11 cellular contexts compared by ENCODE assay signal in genomic region chr1:37846634-37847339, GRCh38. TPM values are rescaled to one million over a fixed set of nuclear protein-coding genes. Genes with fewer than 3 reads are reported as not detected.
DNase-seq lines count a peak whose midpoint lies in the region; ATAC-seq, FAIRE-seq and TF ChIP-seq lines count a peak whose summit lies in the region.
"Had no signal": no experiment of that assay in that cellular context is flagged by ENCODE, and none has a peak within 500 bp of the region (broad histone marks: within the 10 kb centered on the region; RNA-seq: fewer than 3 reads in every experiment).

No MANE protein-coding gene starts in this region.

- H3K27ac Mint-ChIP-seq in WTC11 = peak overlapping the region; percentile 24; the same call in 1 of the 2 replicates
- peak overlapping the region; percentile 53 for H3K27ac Mint-ChIP-seq in memory B cell

- H2AFZ ChIP-seq in HepG2 (ENCODE audit: low read length) = no peak overlapping the region

- peak overlapping the region in 10 of 11 experiments; percentile 47 to 73 (median 64); a peak in 20 of 22 replicates for H3K27ac ChIP-seq in BLaER1 treated with 17β-estradiol and CSF1 and Interleukin-3, amounts not matched to agents 10 nM and 100 nM
- no peak overlapping the region for H3K27ac ChIP-seq in HepG2 (ENCODE audit: extremely low read length, insufficient read depth, low read length)

- WGBS in HepG2 (ENCODE audit: low lambda C conversion rate) = 97% methylated on average over 4 of the region's 4 CpGs

- TF ChIP-seq CTCF in GM12875 (IDR thresholded peaks at IDR 0.05; ENCODE audit: borderline replicate concordance, insufficient read depth, low read depth, low read length) (no peak), WTC11 (IDR thresholded peaks at IDR 0.05) (no peak), HepG2 (CRISPR knock-in tag; IDR thresholded peaks at IDR 0.05) (no peak)

- intact Hi-C loops in HepG2 (cut with micrococcal nuclease; ENCODE audit: unreplicated experiment) = no loop called here

- H3K4me1 Mint-ChIP-seq in WTC11 = no peaks in the 10 kb centered on the region
- peaks cover 32% of the 10 kb centered on the region for H3K4me1 Mint-ChIP-seq in memory B cell

- H3K4me3 ChIP-seq in BLaER1 treated with 17β-estradiol and CSF1 and Interleukin-3, amounts not matched to agents 10 nM and 100 nM = 0 out of 20 replicates have a peak overlapping the region, but pooled peaks of 2 of the 10 experiments have one; percentile 1 to 2
- H3K4me3 ChIP-seq in GM12875 (ENCODE audit: low read depth, low read length) (peak overlapping the region; percentile 14), HepG2 (replicated peaks in 1 of 3; ENCODE audit: insufficient read depth in 1 of 3, low read depth in 2 of 3, low read length in 3 of 3) (no peak overlapping the region)
- H3K4me3 ChIP-seq: HAP-1 had no signal

- H3K9me3 ChIP-seq in BLaER1 treated with 17β-estradiol and CSF1 and Interleukin-3, amounts not matched to agents 10 nM and 100 nM (replicated peaks in 1 of 11) = no peaks in the 10 kb centered on the region
- no peaks in the 10 kb centered on the region for H3K9me3 ChIP-seq in HepG2 (ENCODE audit: low read length)
- H3K9me3 ChIP-seq: HAP-1 had no signal

- no peaks in the 10 kb centered on the region for H3K9me3 Mint-ChIP-seq in WTC11
- H3K9me3 Mint-ChIP-seq in memory B cell = no peaks in the 10 kb centered on the region

- TF ChIP-seq POLR2A in H54 (IDR thresholded peaks at IDR 0.05; ENCODE audit: low read depth, low read length) (no peak), HepG2 (IDR thresholded peaks at IDR 0.05; ENCODE audit: insufficient read depth in 1 of 2, low read depth in 2 of 2, low read length in 2 of 2) (no peak)

- FAIRE-seq in H54 (lab: Jason Lieb, UNC) (no peak), HepG2 (lab: Jason Lieb, UNC) (no peak)
- FAIRE-seq: bronchial epithelial cell had no signal

- H3K4me3 Mint-ChIP-seq in WTC11 (no peak overlapping the region), memory B cell (peak overlapping the region; percentile 66)

- DNase-seq in WTC11 (ENCODE audit: low spot score) (no peak), memory B cell (ENCODE audit: low spot score in 2 of 2) (no peak), H54 (ENCODE audit: insufficient read length, low spot score) (no peak), HepG2 (ENCODE audit: low spot score) (no peak), medulla oblongata (ENCODE audit: extremely low spot score) (no peak)
- DNase-seq: NCI-H2107 had no signal

- H3K27me3 ChIP-seq in BLaER1 treated with 17β-estradiol and CSF1 and Interleukin-3, amounts not matched to agents 10 nM and 100 nM = no peaks in the 10 kb centered on the region
- no peaks in the 10 kb centered on the region; a peak in 1 of 5 replicates for H3K27me3 ChIP-seq in HepG2 (ENCODE audit: control insufficient read depth in 1 of 2, insufficient read depth in 2 of 2, low read length in 2 of 2)

- TF ChIP-seq RAD21 in HepG2 (CRISPR knock-in tag; IDR thresholded peaks at IDR 0.05) = no peak

- no peaks in the 10 kb centered on the region for H3K27me3 Mint-ChIP-seq in WTC11 (ENCODE audit: low read depth)
- H3K27me3 Mint-ChIP-seq in memory B cell = no peaks in the 10 kb centered on the region

- peaks cover 0 to 93% (median 22%) of the 10 kb centered on the region in 11 experiments; a peak in 12 of 22 replicates for H4K20me1 ChIP-seq in BLaER1 treated with 17β-estradiol and CSF1 and Interleukin-3, amounts not matched to agents 10 nM and 100 nM
- H4K20me1 ChIP-seq in HepG2 (ENCODE audit: insufficient read depth, low read length) = no peaks in the 10 kb centered on the region

- H3K4me1 ChIP-seq in BLaER1 treated with 17β-estradiol and CSF1 and Interleukin-3, amounts not matched to agents 10 nM and 100 nM = peaks cover 28 to 97% (median 53%) of the 10 kb centered on the region in 10 experiments
- no peaks in the 10 kb centered on the region for H3K4me1 ChIP-seq in HepG2 (ENCODE audit: insufficient read depth, low read length)
- H3K4me1 ChIP-seq: HAP-1 had no signal

- ATAC-seq in WTC11 = no peak
- ATAC-seq in memory B cell (ENCODE audit: low read depth) = peak; percentile 51
- no peak for ATAC-seq in HepG2
- no peak for ATAC-seq in HG02759 (IDR thresholded peaks at IDR 0.05; ENCODE audit: unreplicated experiment)

- POLR2A ChIA-PET in WTC11 (lab: Charles Lee) (no interaction called here), HepG2 (lab: Yijun Ruan, JAX) (no interaction called here)

- no peak for TF ChIP-seq EP300 in HepG2 (IDR thresholded peaks at IDR 0.05; ENCODE audit: low read depth in 2 of 2, low read length in 2 of 2)
- no peak for TF ChIP-seq EP300 in HepG2 (CRISPR knock-in tag; IDR thresholded peaks at IDR 0.05; ENCODE audit: borderline replicate concordance)

- CTCF ChIA-PET in WTC11 (lab: Charles Lee) (interaction anchor here (1.6 kb wide), 1 partner anchor 13 kb away, joined by 9 read pairs; the partner anchor contains the start of gene MTF1), HepG2 (lab: Yijun Ruan, JAX; ENCODE audit: low intra/inter-chr PET ratio, low total read pairs) (no interaction called here)

- peaks cover 21 to 83% (median 62%) of the 10 kb centered on the region in 11 experiments; a peak in 21 of 22 replicates for H3K36me3 ChIP-seq in BLaER1 treated with 17β-estradiol and CSF1 and Interleukin-3, amounts not matched to agents 10 nM and 100 nM
- H3K36me3 ChIP-seq in HepG2 (replicated peaks in 1 of 2; ENCODE audit: control insufficient read depth in 1 of 2, insufficient read depth in 2 of 2, low read length in 2 of 2) = peaks cover 5 to 12% of the 10 kb centered on the region in 2 experiments; a peak in 4 of 5 replicates

- H3K79me2 ChIP-seq in HepG2 (ENCODE audit: insufficient read depth, low read length) = peaks cover 10% of the 10 kb centered on the region

- H3K36me3 Mint-ChIP-seq in WTC11 (no peaks in the 10 kb centered on the region), memory B cell (peaks cover 16% of the 10 kb centered on the region)

- peak overlapping the region in 10 of 11 experiments; percentile 33 to 57 (median 46); a peak in 16 of 22 replicates for H3K9ac ChIP-seq in BLaER1 treated with 17β-estradiol and CSF1 and Interleukin-3, amounts not matched to agents 10 nM and 100 nM
- no peak overlapping the region for H3K9ac ChIP-seq in HepG2 (ENCODE audit: insufficient read depth, low read depth, low read length)

- H3K4me2 ChIP-seq in BLaER1 treated with 17β-estradiol and CSF1 and Interleukin-3, amounts not matched to agents 10 nM and 100 nM = peak overlapping the region; percentile 58 to 88 (median 70)
- no peak overlapping the region for H3K4me2 ChIP-seq in HepG2 (ENCODE audit: low read depth, low read length)

- in situ Hi-C loops in HepG2 (cut with HindIII; ENCODE audit: extremely low pct_ligation_motif_present, low pct_unique_long_range_greater_than_20kb) = no loop called here

- no TSS peak for BruUV-seq in HepG2 (replicated peaks; lab: Mats Ljungman, UMichigan)

RNA-seq across cellular contexts. Expression of gene MTF1, which starts 12.6 kb away (rescaled TPM):
- total RNA-seq in WTC11 (2021) (10.1 to 12.2 TPM (median 10.9 TPM) in 3 replicates), HepG2 (2016; rRNA removed; fragmentation: Illumina TruSeq; extraction: Trizol) (3.3 and 7.2 TPM in 2 replicates)
- 0.44 and 1.0 TPM in 2 replicates for total RNA-seq in HepG2 (2016; cell fraction: cytosol; rRNA removed; fragmentation: Illumina TruSeq; extraction: Trizol; ENCODE audit: low read depth)
- total RNA-seq in HepG2 (2016; cell fraction: insoluble cytoplasmic fraction; rRNA removed; fragmentation: Illumina TruSeq; extraction: Trizol) = 1.8 and 3.4 TPM in 2 replicates
- total RNA-seq in HepG2 (2016; cell fraction: membrane; rRNA removed; fragmentation: Illumina TruSeq; extraction: Trizol) = 1.5 and 2.7 TPM in 2 replicates
- total RNA-seq in HepG2 (2016; cell fraction: nucleus; rRNA removed; fragmentation: Illumina TruSeq; extraction: Trizol) = 6.9 and 7.9 TPM in 2 replicates
- 2.4 and 2.6 TPM in 2 replicates for polyA plus RNA-seq in HepG2 (2011; rRNA removed)
- polyA plus RNA-seq in HepG2 (2011; cell fraction: cytosol; rRNA removed) = 1.9 and 2.1 TPM in 2 replicates
- 2.3 and 4.5 TPM in 2 replicates for polyA plus RNA-seq in HepG2 (2011; cell fraction: nucleus; rRNA removed)
- 2.0 TPM in 2 replicates for polyA plus RNA-seq in HepG2 (2012)
- 0.36 and 0.66 TPM in 2 replicates for polyA plus RNA-seq in HepG2 (2016; cell fraction: cytosol; fragmentation: Illumina TruSeq; extraction: Trizol; ENCODE audit: low read depth)
- polyA plus RNA-seq in HepG2 (2016; cell fraction: insoluble cytoplasmic fraction; fragmentation: Illumina TruSeq; extraction: Trizol; ENCODE audit: low read depth) = 3.2 and 3.4 TPM in 2 replicates
- 0.65 and 2.4 TPM in 2 replicates for polyA plus RNA-seq in HepG2 (2016; cell fraction: membrane; fragmentation: Illumina TruSeq; extraction: Trizol; ENCODE audit: low read depth)
- 5.6 and 7.1 TPM in 2 replicates for polyA plus RNA-seq in HepG2 (2016; cell fraction: nucleus; fragmentation: Illumina TruSeq; extraction: Trizol; ENCODE audit: insufficient read depth, low read depth)
- 5.0 and 11.1 TPM in 2 replicates for polyA minus RNA-seq in HepG2 (2011; rRNA and poly(A)+ RNA removed; ENCODE audit: low replicate concordance)
- 1.8 and 2.0 TPM in 2 replicates for polyA minus RNA-seq in HepG2 (2011; cell fraction: cytosol; rRNA and poly(A)+ RNA removed)
- 4.0 and 4.5 TPM in 2 replicates for polyA minus RNA-seq in HepG2 (2011; cell fraction: nucleus; rRNA and poly(A)+ RNA removed)

RNA-seq across cellular contexts. Expression of gene YRDC, which starts 38.8 kb away (rescaled TPM):
- total RNA-seq in WTC11 (2021) (20.1 to 24.6 TPM (median 22.7 TPM) in 3 replicates), HepG2 (2016; rRNA removed; fragmentation: Illumina TruSeq; extraction: Trizol) (29.2 and 31.8 TPM in 2 replicates)
- total RNA-seq in HepG2 (2016; cell fraction: cytosol; rRNA removed; fragmentation: Illumina TruSeq; extraction: Trizol; ENCODE audit: low read depth) = 7.1 and 8.4 TPM in 2 replicates
- total RNA-seq in HepG2 (2016; cell fraction: insoluble cytoplasmic fraction; rRNA removed; fragmentation: Illumina TruSeq; extraction: Trizol) = 29.8 and 34.9 TPM in 2 replicates
- total RNA-seq in HepG2 (2016; cell fraction: membrane; rRNA removed; fragmentation: Illumina TruSeq; extraction: Trizol) = 18.8 and 18.9 TPM in 2 replicates
- 15.6 and 16.7 TPM in 2 replicates for total RNA-seq in HepG2 (2016; cell fraction: nucleus; rRNA removed; fragmentation: Illumina TruSeq; extraction: Trizol)
- 25.4 and 27.5 TPM in 2 replicates for polyA plus RNA-seq in HepG2 (2011; rRNA removed)
- polyA plus RNA-seq in HepG2 (2011; cell fraction: cytosol; rRNA removed) = 25.6 and 26.2 TPM in 2 replicates
- polyA plus RNA-seq in HepG2 (2011; cell fraction: nucleus; rRNA removed) = 8.3 and 10.1 TPM in 2 replicates
- 17.1 and 21.1 TPM in 2 replicates for polyA plus RNA-seq in HepG2 (2012)
- polyA plus RNA-seq in HepG2 (2016; cell fraction: cytosol; fragmentation: Illumina TruSeq; extraction: Trizol; ENCODE audit: low read depth) = 5.9 and 6.1 TPM in 2 replicates
- 27.0 and 29.5 TPM in 2 replicates for polyA plus RNA-seq in HepG2 (2016; cell fraction: insoluble cytoplasmic fraction; fragmentation: Illumina TruSeq; extraction: Trizol; ENCODE audit: low read depth)
- 11.3 and 12.8 TPM in 2 replicates for polyA plus RNA-seq in HepG2 (2016; cell fraction: membrane; fragmentation: Illumina TruSeq; extraction: Trizol; ENCODE audit: low read depth)
- polyA plus RNA-seq in HepG2 (2016; cell fraction: nucleus; fragmentation: Illumina TruSeq; extraction: Trizol; ENCODE audit: insufficient read depth, low read depth) = 22.9 and 23.8 TPM in 2 replicates
- 25.1 and 31.1 TPM in 2 replicates for polyA minus RNA-seq in HepG2 (2011; rRNA and poly(A)+ RNA removed; ENCODE audit: low replicate concordance)
- 9.3 and 10.2 TPM in 2 replicates for polyA minus RNA-seq in HepG2 (2011; cell fraction: cytosol; rRNA and poly(A)+ RNA removed)
- 9.0 and 9.7 TPM in 2 replicates for polyA minus RNA-seq in HepG2 (2011; cell fraction: nucleus; rRNA and poly(A)+ RNA removed)

RNA-seq across cellular contexts. Expression of gene C1orf122, which starts 39.2 kb away (rescaled TPM):
- 42.5 to 50.7 TPM (median 45.9 TPM) in 3 replicates for total RNA-seq in WTC11 (2021)
- 31.3 and 40.6 TPM in 2 replicates for total RNA-seq in HepG2 (2016; rRNA removed; fragmentation: Illumina TruSeq; extraction: Trizol)
- total RNA-seq in HepG2 (2016; cell fraction: cytosol; rRNA removed; fragmentation: Illumina TruSeq; extraction: Trizol; ENCODE audit: low read depth) = 37.4 and 51.2 TPM in 2 replicates
- 33.4 and 38.2 TPM in 2 replicates for total RNA-seq in HepG2 (2016; cell fraction: insoluble cytoplasmic fraction; rRNA removed; fragmentation: Illumina TruSeq; extraction: Trizol)
- total RNA-seq in HepG2 (2016; cell fraction: membrane; rRNA removed; fragmentation: Illumina TruSeq; extraction: Trizol) = 37.7 and 50.5 TPM in 2 replicates
- 16.9 and 21.8 TPM in 2 replicates for total RNA-seq in HepG2 (2016; cell fraction: nucleus; rRNA removed; fragmentation: Illumina TruSeq; extraction: Trizol)
- 18.7 and 25.1 TPM in 2 replicates for polyA plus RNA-seq in HepG2 (2011; rRNA removed)
- 20.0 and 25.3 TPM in 2 replicates for polyA plus RNA-seq in HepG2 (2011; cell fraction: cytosol; rRNA removed)
- polyA plus RNA-seq in HepG2 (2011; cell fraction: nucleus; rRNA removed) = 28.5 and 29.9 TPM in 2 replicates
- 7.0 and 10.9 TPM in 2 replicates for polyA plus RNA-seq in HepG2 (2012)
- polyA plus RNA-seq in HepG2 (2016; cell fraction: cytosol; fragmentation: Illumina TruSeq; extraction: Trizol; ENCODE audit: low read depth) = 48.7 and 56.2 TPM in 2 replicates
- polyA plus RNA-seq in HepG2 (2016; cell fraction: insoluble cytoplasmic fraction; fragmentation: Illumina TruSeq; extraction: Trizol; ENCODE audit: low read depth) = 31.4 and 33.0 TPM in 2 replicates
- polyA plus RNA-seq in HepG2 (2016; cell fraction: membrane; fragmentation: Illumina TruSeq; extraction: Trizol; ENCODE audit: low read depth) = 37.2 and 37.9 TPM in 2 replicates
- 32.9 and 35.0 TPM in 2 replicates for polyA plus RNA-seq in HepG2 (2016; cell fraction: nucleus; fragmentation: Illumina TruSeq; extraction: Trizol; ENCODE audit: insufficient read depth, low read depth)
- polyA minus RNA-seq in HepG2 (2011; rRNA and poly(A)+ RNA removed; ENCODE audit: low replicate concordance) = 8.2 and 11.5 TPM in 2 replicates
- 9.6 TPM in 2 replicates for polyA minus RNA-seq in HepG2 (2011; cell fraction: cytosol; rRNA and poly(A)+ RNA removed)
- polyA minus RNA-seq in HepG2 (2011; cell fraction: nucleus; rRNA and poly(A)+ RNA removed) = 6.6 and 7.0 TPM in 2 replicates

RNA-seq across cellular contexts. Expression of gene MANEAL, which starts 53.1 kb away (rescaled TPM):
- total RNA-seq in WTC11 (2021) = 4.2 to 6.4 TPM (median 5.9 TPM) in 3 replicates
- total RNA-seq in HepG2 (2016; rRNA removed; fragmentation: Illumina TruSeq; extraction: Trizol) = 16.8 and 26.4 TPM in 2 replicates
- 16.6 and 17.3 TPM in 2 replicates for total RNA-seq in HepG2 (2016; cell fraction: cytosol; rRNA removed; fragmentation: Illumina TruSeq; extraction: Trizol; ENCODE audit: low read depth)
- 18.0 and 24.7 TPM in 2 replicates for total RNA-seq in HepG2 (2016; cell fraction: insoluble cytoplasmic fraction; rRNA removed; fragmentation: Illumina TruSeq; extraction: Trizol)
- total RNA-seq in HepG2 (2016; cell fraction: membrane; rRNA removed; fragmentation: Illumina TruSeq; extraction: Trizol) = 32.4 and 35.8 TPM in 2 replicates
- total RNA-seq in HepG2 (2016; cell fraction: nucleus; rRNA removed; fragmentation: Illumina TruSeq; extraction: Trizol) = 19.1 and 23.7 TPM in 2 replicates
- polyA plus RNA-seq in HepG2 (2011; rRNA removed) = 20.8 and 24.2 TPM in 2 replicates
- polyA plus RNA-seq in HepG2 (2011; cell fraction: cytosol; rRNA removed) = 19.9 and 21.2 TPM in 2 replicates
- polyA plus RNA-seq in HepG2 (2011; cell fraction: nucleus; rRNA removed) = 9.7 and 13.0 TPM in 2 replicates
- 15.7 and 16.4 TPM in 2 replicates for polyA plus RNA-seq in HepG2 (2012)
- 22.1 and 26.7 TPM in 2 replicates for polyA plus RNA-seq in HepG2 (2016; cell fraction: cytosol; fragmentation: Illumina TruSeq; extraction: Trizol; ENCODE audit: low read depth)
- 26.1 and 27.7 TPM in 2 replicates for polyA plus RNA-seq in HepG2 (2016; cell fraction: insoluble cytoplasmic fraction; fragmentation: Illumina TruSeq; extraction: Trizol; ENCODE audit: low read depth)
- 36.8 and 37.5 TPM in 2 replicates for polyA plus RNA-seq in HepG2 (2016; cell fraction: membrane; fragmentation: Illumina TruSeq; extraction: Trizol; ENCODE audit: low read depth)
- polyA plus RNA-seq in HepG2 (2016; cell fraction: nucleus; fragmentation: Illumina TruSeq; extraction: Trizol; ENCODE audit: insufficient read depth, low read depth) = 36.1 and 42.1 TPM in 2 replicates
- polyA minus RNA-seq in HepG2 (2011; rRNA and poly(A)+ RNA removed; ENCODE audit: low replicate concordance) = 38.3 and 73.7 TPM in 2 replicates
- 15.2 and 17.4 TPM in 2 replicates for polyA minus RNA-seq in HepG2 (2011; cell fraction: cytosol; rRNA and poly(A)+ RNA removed)
- polyA minus RNA-seq in HepG2 (2011; cell fraction: nucleus; rRNA and poly(A)+ RNA removed) = 6.0 and 8.9 TPM in 2 replicates
